ENCODE assay signal across 9 cellular contexts in the genomic region with DNA sequence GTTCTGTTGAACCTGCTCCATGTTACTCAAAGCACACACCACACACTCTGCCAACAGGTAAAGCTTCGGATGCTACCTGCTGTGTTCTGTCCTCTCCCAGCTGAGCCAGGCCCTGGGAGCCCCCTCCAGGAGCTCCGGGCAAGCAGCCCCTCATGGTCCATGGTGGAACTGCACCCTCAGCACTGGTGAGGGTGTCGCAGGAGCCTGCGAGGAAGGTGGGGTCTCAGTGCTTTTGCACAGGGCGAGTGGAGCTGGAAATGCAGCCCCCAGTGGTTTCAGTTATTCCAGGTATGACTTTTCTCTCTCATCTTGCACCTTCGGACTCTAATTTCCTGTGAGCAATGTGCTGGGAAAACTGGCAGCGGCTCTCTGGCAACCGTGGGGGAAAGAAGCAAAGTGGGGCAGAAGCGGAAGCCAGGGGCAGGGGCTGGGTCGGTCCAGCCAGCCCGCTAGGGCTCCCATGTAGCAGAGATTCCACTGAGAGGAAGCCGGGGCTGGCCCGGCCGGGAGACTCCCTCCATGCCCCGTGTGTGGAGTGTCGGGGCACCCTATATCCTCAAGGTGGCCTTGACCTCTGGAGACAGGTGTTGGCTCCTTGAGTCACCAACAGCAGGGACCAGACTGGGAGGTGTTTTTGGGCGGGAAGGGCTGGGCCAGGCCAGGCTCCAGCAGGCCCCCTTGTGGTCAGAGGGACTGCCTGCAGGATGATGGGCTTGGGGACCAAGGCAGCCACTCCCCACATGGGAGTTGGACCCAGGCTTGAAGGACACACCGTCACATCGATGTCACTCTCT.
DNase-seq lines count a peak whose midpoint lies in the region; ATAC-seq and TF ChIP-seq lines count a peak whose summit lies in the region.
"Had no signal": no experiment of that assay in that cellular context is flagged by ENCODE, and none has a peak within 500 bp of the region (broad histone marks: within the 10 kb centered on the region; RNA-seq: fewer than 3 reads in every experiment).

No MANE protein-coding gene starts in this region.

- in situ Hi-C loops in brain microvascular endothelial cell (cut with HindIII; ENCODE audit: low pct_ligation_motif_present, low sequenced_read_pairs) (no loop called here), G401 (cut with HindIII; ENCODE audit: low sequenced_read_pairs) (no loop called here)

- no peak overlapping the region for H3K23ac ChIP-seq in mesendoderm (ENCODE audit: low read length)

- WGBS in SK-N-SH (ENCODE audit: low lambda C conversion rate): 80% methylated on average over 9 of the region's 19 CpGs
- no CpG with 5 or more reads among the region's 19 CpGs for WGBS in mesendoderm (ENCODE audit: extremely low coverage, insufficient coverage, low lambda C conversion rate)

- no peak overlapping the region for H2BK15ac ChIP-seq in mesendoderm (replicated peaks; ENCODE audit: low read depth)

- no peak overlapping the region for H2BK5ac ChIP-seq in mesendoderm (ENCODE audit: low read length)

- H3K27ac ChIP-seq in SK-N-SH (ENCODE audit: low read depth in 2 of 2, low read length in 1 of 2) (no peak overlapping the region), brain microvascular endothelial cell (no peak overlapping the region), mesendoderm (ENCODE audit: low read depth, low read length) (no peak overlapping the region)

- H3K4me3 ChIP-seq in SK-N-SH (ENCODE audit: low read depth in 2 of 2, low read length in 1 of 2): no peak overlapping the region
- no peak overlapping the region for H3K4me3 ChIP-seq in brain microvascular endothelial cell (ENCODE audit: low read depth, low read length)
- no peak overlapping the region for H3K4me3 ChIP-seq in mesendoderm (ENCODE audit: low read length)
- H3K4me3 ChIP-seq: lung had no signal

- peak overlapping the region; percentile 15 for H3K56ac ChIP-seq in mesendoderm (ENCODE audit: low read length)

- no peaks in the 10 kb centered on the region for H3F3A ChIP-seq in SK-N-SH (replicated peaks; ENCODE audit: insufficient read depth)

- no peak overlapping the region for H4K8ac ChIP-seq in mesendoderm (ENCODE audit: low read depth, low read length)

- H3K27me3 ChIP-seq in SK-N-SH (ENCODE audit: insufficient read depth) (no peaks in the 10 kb centered on the region), brain microvascular endothelial cell (replicated peaks) (peaks cover 4% of the 10 kb centered on the region), mesendoderm (ENCODE audit: insufficient read depth, low read length, poor library complexity) (no peaks in the 10 kb centered on the region)

- H3K4me1 ChIP-seq in SK-N-SH (ENCODE audit: control insufficient read depth in 1 of 2, insufficient read depth in 2 of 2, low read depth in 1 of 2, low read length in 1 of 2): peaks cover 0 to 3% of the 10 kb centered on the region in 2 experiments; a peak in 1 of 4 replicates
- H3K4me1 ChIP-seq in mesendoderm (ENCODE audit: control insufficient read depth, low read depth, low read length): no peaks in the 10 kb centered on the region

- H3K9me3 ChIP-seq in SK-N-SH: no peaks in the 10 kb centered on the region

- TF ChIP-seq EP300 in SK-N-SH (IDR thresholded peaks at IDR 0.05; ENCODE audit: borderline replicate concordance in 1 of 2, low read depth in 1 of 2, low read length in 1 of 2): no peak

- no peak overlapping the region for H3K4ac ChIP-seq in mesendoderm (ENCODE audit: low read depth, low read length)

- CTCF ChIA-PET in SK-N-SH (lab: Yijun Ruan, JAX): interaction anchor here (1.0 to 11.0 kb wide), 6 partner anchors 10 to 97 kb away, joined by 4 to 496 read pairs (median 14); no protein-coding TSS in a partner anchor

- H2AFZ ChIP-seq in SK-N-SH (ENCODE audit: low read depth): no peak overlapping the region

- H2AK5ac ChIP-seq in mesendoderm (ENCODE audit: low read length): no peak overlapping the region

- no peak overlapping the region for H3K18ac ChIP-seq in mesendoderm (ENCODE audit: low read length)

- POLR2A ChIA-PET in SK-N-SH (lab: Yijun Ruan, JAX): interaction anchor here (2.4 kb wide), 1 partner anchor 96 kb away, joined by 8 read pairs; no protein-coding TSS in a partner anchor

- no peaks in the 10 kb centered on the region for H4K20me1 ChIP-seq in SK-N-SH (ENCODE audit: insufficient read depth)

- H3K79me1 ChIP-seq in mesendoderm (ENCODE audit: low read length): no peaks in the 10 kb centered on the region

- H3K4me2 ChIP-seq in SK-N-SH (no peak overlapping the region), mesendoderm (ENCODE audit: low read length) (no peak overlapping the region)

- H3K9ac ChIP-seq in SK-N-SH: no peak overlapping the region
- no peak overlapping the region for H3K9ac ChIP-seq in mesendoderm (ENCODE audit: low read length)

- H3K79me2 ChIP-seq in SK-N-SH (ENCODE audit: insufficient read depth): no peaks in the 10 kb centered on the region
- H3K79me2 ChIP-seq in mesendoderm (ENCODE audit: control insufficient read depth, insufficient read depth, low read length): no peaks in the 10 kb centered on the region

- DNase-seq in DMS 273 (lab: John Stamatoyannopoulos, UW; ENCODE audit: unreplicated experiment): peak; percentile 78
- peak; percentile 48 for DNase-seq in SK-N-SH
- DNase-seq in brain microvascular endothelial cell: no peak
- DNase-seq in mesendoderm: peak; percentile 73
- DNase-seq in G401 (ENCODE audit: low spot score): no peak
- DNase-seq in OCI-M2 (lab: John Stamatoyannopoulos, UW; ENCODE audit: unreplicated experiment): no peak

- no peaks in the 10 kb centered on the region for H3K36me3 ChIP-seq in SK-N-SH (replicated peaks in 1 of 2; ENCODE audit: control insufficient read depth in 1 of 2, insufficient read depth in 2 of 2, low read length in 1 of 2)
- H3K36me3 ChIP-seq in brain microvascular endothelial cell (replicated peaks): no peaks in the 10 kb centered on the region
- no peaks in the 10 kb centered on the region for H3K36me3 ChIP-seq in mesendoderm (ENCODE audit: control insufficient read depth, insufficient read depth, low read length)

- TF ChIP-seq CTCF in SK-N-SH (IDR thresholded peaks at IDR 0.05) (peak; percentile 46), brain microvascular endothelial cell (IDR thresholded peaks at IDR 0.05; ENCODE audit: low read depth, low read length, missing control alignments) (peak; percentile 76)

- no peaks in the 10 kb centered on the region for H3K9me2 ChIP-seq in SK-N-SH

- no peak overlapping the region for H4K5ac ChIP-seq in mesendoderm (ENCODE audit: low read length)

- ATAC-seq in HG03135 (IDR thresholded peaks at IDR 0.05; ENCODE audit: unreplicated experiment) (peak; percentile 54), HG02610 (IDR thresholded peaks at IDR 0.05; ENCODE audit: unreplicated experiment) (no peak)

- no peak overlapping the region for H2BK120ac ChIP-seq in mesendoderm (ENCODE audit: low read depth, low read length)

- TF ChIP-seq RAD21 in SK-N-SH (IDR thresholded peaks at IDR 0.05; ENCODE audit: low read length): peak; percentile 9; the same call in 1 of the 2 replicates

TF ChIP-seq in SK-N-SH, 30 proteins besides CTCF, POLR2A, EP300 and RAD21:
- TF ChIP-seq SMC3 (IDR thresholded peaks at IDR 0.05; ENCODE audit: low read depth, low read length) (peak; percentile 23; the same call in 1 of the 2 replicates), YY1 (IDR thresholded peaks at IDR 0.05; ENCODE audit: low read depth) (no peak)

Comparison
In these comparisons a context has a peak if more than half of its experiments do, and no peak if none do; other contexts are left out.
1. DNase-seq: peak in DMS 273 (single experiment), SK-N-SH (single experiment) and mesendoderm (single experiment); none in brain microvascular endothelial cell (single experiment), G401 (single experiment) and OCI-M2 (single experiment).